ENCODE assay signal across 8 cellular contexts in the genomic region with DNA sequence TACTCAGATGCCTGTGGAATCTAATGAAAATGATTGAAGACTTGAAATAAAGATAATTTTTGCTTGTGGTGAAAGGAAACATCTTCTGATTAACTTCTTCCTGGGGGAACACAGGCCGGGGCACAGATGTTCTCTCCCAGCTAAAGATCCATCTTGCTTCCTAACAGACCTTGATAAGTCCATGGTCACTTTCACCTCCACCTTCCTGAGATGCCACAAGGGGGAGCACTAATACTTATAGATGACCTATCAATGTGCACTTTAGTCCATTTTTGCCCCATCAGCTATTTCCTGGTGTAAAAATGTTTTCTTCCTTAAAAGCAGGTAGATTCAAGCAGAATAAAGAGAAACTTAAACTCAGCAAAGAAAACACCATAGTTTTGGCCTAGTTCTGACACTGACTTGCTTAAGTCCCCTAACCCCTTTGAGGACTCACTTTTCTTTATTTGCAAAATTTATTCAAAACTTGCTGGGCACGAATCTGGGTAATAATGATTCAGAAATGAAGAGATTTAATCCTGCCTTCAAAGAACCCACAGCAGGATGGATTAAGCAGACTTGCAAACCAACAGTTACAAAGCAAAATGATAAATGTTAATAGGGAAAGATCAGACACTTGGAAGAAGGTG.
A peak's percentile ranks its signal among the peaks of the same experiment; 100 is the strongest.
DNase-seq lines count a peak whose midpoint lies in the region; ATAC-seq and TF ChIP-seq lines count a peak whose summit lies in the region.

No MANE protein-coding gene starts in this region.

- DNase-seq in A172 (ENCODE audit: low spot score) (peak; percentile 50), NCI-H2029 (lab: John Stamatoyannopoulos, UW) (peak; percentile 66), T-helper 9 cell (peak; percentile 27), brain pericyte (ENCODE audit: low read depth, low spot score) (peak; percentile 53), kidney epithelial cell (ENCODE audit: low read depth) (peak; percentile 60)
- peak; percentile 41 to 44 for DNase-seq in stimulated activated CD4-positive, alpha-beta T cell treated with anti-CD3 and anti-CD28 coated beads, Interleukin-2, amount 100 ng/mL, for 48 hours

- TF ChIP-seq CTCF in kidney epithelial cell (IDR thresholded peaks at IDR 0.05; ENCODE audit: insufficient read depth, low read length, poor library complexity, severe bottlenecking) = peak; percentile 72

- ATAC-seq in GM18502 (IDR thresholded peaks at IDR 0.05; ENCODE audit: poor library complexity, unreplicated experiment) = peak; percentile 88
- peak; percentile 89 for ATAC-seq in HG02973 (IDR thresholded peaks at IDR 0.05; ENCODE audit: unreplicated experiment)

- no peaks in the 10 kb centered on the region for H3K27me3 ChIP-seq in kidney epithelial cell (ENCODE audit: control insufficient read depth, insufficient read depth, low read length)

- no peak overlapping the region for H3K4me3 ChIP-seq in kidney epithelial cell (ENCODE audit: low read depth, low read length)

- no peaks in the 10 kb centered on the region for H3K36me3 ChIP-seq in kidney epithelial cell (ENCODE audit: control insufficient read depth, insufficient read depth, low read length)
